Comparison of ENCODE assay signal across 9 cellular contexts in genomic region chr16:27108826-27109665, GRCh38. TPM values are rescaled to one million over a fixed set of nuclear protein-coding genes. Genes with fewer than 3 reads are reported as not detected.
DNase-seq lines count a peak whose midpoint lies in the region; ATAC-seq and TF ChIP-seq lines count a peak whose summit lies in the region.
"Had no signal": no experiment of that assay in that cellular context is flagged by ENCODE, and none has a peak within 500 bp of the region (broad histone marks: within the 10 kb centered on the region; RNA-seq: fewer than 3 reads in every experiment).

No MANE protein-coding gene starts in this region.

- no peaks in the 10 kb centered on the region for H3K27me3 Mint-ChIP-seq in central memory CD8-positive, alpha-beta T cell
- peaks cover 3 to 10% of the 10 kb centered on the region in 2 donors for H3K27me3 Mint-ChIP-seq in natural killer cell (ENCODE audit: low read depth in 2 of 2)

- no peak for TF ChIP-seq CTCF in AG09309 (IDR thresholded peaks at IDR 0.05; ENCODE audit: control insufficient read depth, insufficient read depth, low read depth, low read length, missing control alignments)
- TF ChIP-seq CTCF in natural killer cell (IDR thresholded peaks at IDR 0.05), result no peak
- TF ChIP-seq CTCF in thyroid gland (IDR thresholded peaks at IDR 0.05), result no peak
- TF ChIP-seq CTCF in GM13977 (IDR thresholded peaks at IDR 0.05; ENCODE audit: extremely low read depth, insufficient read depth, missing control alignments), result no peak

- H3K27me3 ChIP-seq in HUES48 (ENCODE audit: control insufficient read depth, insufficient read depth, low read length) (peaks cover 5% of the 10 kb centered on the region; the same call in 1 of the 2 replicates), thyroid gland (peaks cover 4% of the 10 kb centered on the region)

- no peak for ATAC-seq in central memory CD8-positive, alpha-beta T cell (replicated peaks; ENCODE audit: extremely low read depth, poor library complexity, severe bottlenecking)
- ATAC-seq in natural killer cell, result no peak

- H3K27ac Mint-ChIP-seq in central memory CD8-positive, alpha-beta T cell (ENCODE audit: low read depth), result no peak overlapping the region
- no peak overlapping the region for H3K27ac Mint-ChIP-seq in natural killer cell

- H3K9me3 ChIP-seq in HUES48 (ENCODE audit: control insufficient read depth, insufficient read depth, low read length), result no peaks in the 10 kb centered on the region
- H3K9me3 ChIP-seq in thyroid gland, result no peaks in the 10 kb centered on the region
- H3K9me3 ChIP-seq: gastrocnemius medialis had no signal

- peak overlapping the region; percentile 28 for H3K4me3 ChIP-seq in AG09309 (ENCODE audit: control insufficient read depth, low read depth, low read length)
- H3K4me3 ChIP-seq in HUES48 (ENCODE audit: low read depth, low read length), result peak overlapping the region; percentile 54
- no peak overlapping the region for H3K4me3 ChIP-seq in thyroid gland (replicated peaks in 1 of 3)

- intact Hi-C loops in natural killer cell (cut with micrococcal nuclease), result loop anchor here (5.0 kb wide), 2 partner anchors 1272 to 1832 kb away; no protein-coding TSS in a partner anchor
- intact Hi-C loops in thyroid gland (cut with DNase I), result no loop called here

- in situ Hi-C loops in GM13977 (cut with MboI; ENCODE audit: low pct_unique_long_range_greater_than_20kb, low sequenced_read_pairs, unreplicated experiment), result loop anchor here (25.0 kb wide), 1 partner anchor 1272 kb away; no protein-coding TSS in a partner anchor

- peaks cover 1% of the 10 kb centered on the region for H3K36me3 Mint-ChIP-seq in central memory CD8-positive, alpha-beta T cell (ENCODE audit: insufficient read depth)
- H3K36me3 Mint-ChIP-seq in natural killer cell, result no peaks in the 10 kb centered on the region

- H3K9ac ChIP-seq in HUES48 (ENCODE audit: low read depth, low read length), result no peak overlapping the region

- DNase-seq in AG09309 (ENCODE audit: low read depth), result no peak
- DNase-seq in central memory CD8-positive, alpha-beta T cell (ENCODE audit: low spot score in 2 of 2), result no peak
- no peak for DNase-seq in natural killer cell
- DNase-seq in thyroid gland, result no peak
- DNase-seq in substantia nigra (lab: John Stamatoyannopoulos, UW), result no peak
- DNase-seq in activated CD4-positive, alpha-beta T cell treated with anti-CD3 and anti-CD28 coated beads, Interleukin-2, amount 50 U/mL, for 1 hour, result no peak
- no peak for DNase-seq in GM13977 (ENCODE audit: low spot score)

- no peaks in the 10 kb centered on the region for H3K36me3 ChIP-seq in HUES48 (ENCODE audit: control insufficient read depth, insufficient read depth, low read length)
- H3K36me3 ChIP-seq in thyroid gland, result no peaks in the 10 kb centered on the region
- H3K36me3 ChIP-seq: gastrocnemius medialis had no signal

- no peak overlapping the region for H3K27ac ChIP-seq in HUES48 (ENCODE audit: low read depth, low read length)
- H3K27ac ChIP-seq in thyroid gland, result no peak overlapping the region
- H3K27ac ChIP-seq in substantia nigra (ENCODE audit: low read depth, low read length, poor library complexity, severe bottlenecking), result no peak overlapping the region

- peak overlapping the region; percentile 50 for H3K4me3 Mint-ChIP-seq in central memory CD8-positive, alpha-beta T cell
- H3K4me3 Mint-ChIP-seq in natural killer cell, result peak overlapping the region; percentile 80

- TF ChIP-seq POLR2A in thyroid gland (IDR thresholded peaks at IDR 0.05), result no peak

- H3K4me1 ChIP-seq in HUES48 (ENCODE audit: control insufficient read depth, insufficient read depth, low read length) (peaks cover 5% of the 10 kb centered on the region; the same call in 1 of the 2 replicates), thyroid gland (no peaks in the 10 kb centered on the region)

- WGBS in thyroid gland, 2 donors, result 68 to 69% methylated on average over 17 of the region's 17 CpGs

- no peaks in the 10 kb centered on the region for H3K9me3 Mint-ChIP-seq in central memory CD8-positive, alpha-beta T cell
- H3K9me3 Mint-ChIP-seq in natural killer cell, result no peaks in the 10 kb centered on the region

- peaks cover 10% of the 10 kb centered on the region for H3K4me1 Mint-ChIP-seq in central memory CD8-positive, alpha-beta T cell
- peaks cover 0 to 9% of the 10 kb centered on the region in 2 donors for H3K4me1 Mint-ChIP-seq in natural killer cell

RNA-seq across cellular contexts. Expression of gene C16orf82, which starts 42.3 kb away (rescaled TPM):
- total RNA-seq in natural killer cell (not detected), thyroid gland (1 to 10 TPM in 1 of 4 donors, under 1 TPM in 1, not detected in 2; 0.11 to 1.3 TPM)
- total RNA-seq: gastrocnemius medialis had no signal

Comparison
In these comparisons a context has a peak if more than half of its experiments do, and no peak if none do; other contexts are left out.
1. H3K4me3 ChIP-seq: peak in AG09309 (single experiment) and HUES48 (single experiment); none in thyroid gland (0 of 3).